15 cellular contexts compared by ENCODE assay signal in the genomic region with DNA sequence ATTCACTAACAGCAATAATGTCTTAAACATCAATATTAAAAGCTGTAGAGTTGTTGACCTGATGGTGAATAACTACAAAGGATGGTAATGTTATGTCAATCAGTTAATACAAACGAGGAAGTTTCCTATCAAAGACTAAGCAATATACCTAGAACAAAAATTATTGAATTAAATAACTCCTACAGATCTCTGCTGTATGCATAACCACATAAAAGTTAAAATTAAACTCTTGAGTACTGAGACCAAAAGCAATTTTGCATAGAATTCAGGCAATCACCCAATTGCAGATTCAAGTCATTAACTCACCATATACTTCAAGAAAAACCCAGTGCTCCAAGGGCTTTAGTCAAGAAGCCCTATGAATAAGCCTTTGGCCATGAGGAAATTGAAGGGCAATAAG.
A peak's percentile ranks its signal among the peaks of the same experiment; 100 is the strongest.
DNase-seq lines count a peak whose midpoint lies in the region; FAIRE-seq and TF ChIP-seq lines count a peak whose summit lies in the region.
"Had no signal": no experiment of that assay in that cellular context is flagged by ENCODE, and none has a peak within 500 bp of the region (broad histone marks: within the 10 kb centered on the region; RNA-seq: fewer than 3 reads in every experiment).

No MANE protein-coding gene starts in this region.

- no peak for FAIRE-seq in kidney (lab: Jason Lieb, UNC)

- peak overlapping the region; percentile 97 for H3K4me3 Mint-ChIP-seq in MCF 10A (ENCODE audit: unreplicated experiment)
- H3K4me3 Mint-ChIP-seq: CD4-positive, alpha-beta T cell; stimulated activated effector memory CD8-positive, alpha-beta T cell treated with anti-CD3 and anti-CD28 coated beads, Interleukin-12 subunit alpha, Interleukin-12 subunit beta, amount 100 ng/mL, for 72 hours had no signal

- DNase-seq in M059J (ENCODE audit: low read depth) = peak; percentile 34
- no peak for DNase-seq in MCF 10A (ENCODE audit: unreplicated experiment)
- no peak for DNase-seq in kidney
- no peak for DNase-seq in cerebellum (ENCODE audit: low spot score)
- DNase-seq in cerebellar nuclear complex (lab: John Stamatoyannopoulos, UW) = no peak
- DNase-seq in SK-N-SH = no peak
- DNase-seq: activated CD4-positive, CD25-positive, alpha-beta regulatory T cell; activated T-cell treated with anti-CD3 and anti-CD28 coated beads, Interleukin-2, amount 50 U/mL, for 48 hours; CD4-positive, alpha-beta T cell; KG1; NCI-H187; occipital lobe; stimulated activated CD4-positive, alpha-beta T cell treated with anti-CD3 and anti-CD28 coated beads, Interleukin-2, amount 100 ng/mL, for 24 hours had no signal

- BruUV-seq in MCF 10A (replicated peaks; lab: Mats Ljungman, UMichigan) = no TSS peak

- no peak overlapping the region for H3K4me2 ChIP-seq in SK-N-SH

- H3K27me3 ChIP-seq in subcutaneous abdominal adipose tissue (ENCODE audit: control insufficient read depth in 5 of 5, insufficient read depth in 4 of 5, low read length in 5 of 5) (peaks cover 21 to 49% (median 40%) of the 10 kb centered on the region in 5 donors), SK-N-SH (ENCODE audit: insufficient read depth) (peaks cover 33% of the 10 kb centered on the region; the same call in 1 of the 2 replicates)

- no peaks in the 10 kb centered on the region for H3K79me2 ChIP-seq in SK-N-SH (ENCODE audit: insufficient read depth)

- POLR2A ChIA-PET in MCF 10A (lab: Yijun Ruan, JAX) (interaction anchor here (0.7 kb wide), 1 partner anchor 58 kb away, joined by 3 read pairs; no protein-coding TSS in a partner anchor), SK-N-SH (lab: Yijun Ruan, JAX) (no interaction called here)

- no peaks in the 10 kb centered on the region for H3K9me2 ChIP-seq in SK-N-SH

- peaks cover 0 to 5% of the 10 kb centered on the region in 2 donors for H3K4me1 ChIP-seq in kidney (ENCODE audit: control insufficient read depth in 1 of 2, insufficient read depth in 1 of 2, low read depth in 1 of 2, low read length in 2 of 2)
- peaks cover 0 to 24% (median 19%) of the 10 kb centered on the region in 5 donors for H3K4me1 ChIP-seq in subcutaneous abdominal adipose tissue (ENCODE audit: control insufficient read depth in 5 of 5, insufficient read depth in 5 of 5, low read length in 5 of 5)
- H3K4me1 ChIP-seq in SK-N-SH (ENCODE audit: control insufficient read depth in 1 of 2, insufficient read depth in 2 of 2, low read depth in 1 of 2, low read length in 1 of 2) = peaks cover 3 to 19% of the 10 kb centered on the region in 2 experiments; a peak in 1 of 4 replicates

- 33% methylated on average over 1 of the region's 1 CpG for WGBS in SK-N-SH (ENCODE audit: low lambda C conversion rate)

- H3K36me3 Mint-ChIP-seq in MCF 10A (ENCODE audit: insufficient read depth, unreplicated experiment) = peaks cover 1% of the 10 kb centered on the region
- H3K36me3 Mint-ChIP-seq: stimulated activated effector memory CD8-positive, alpha-beta T cell treated with anti-CD3 and anti-CD28 coated beads, Interleukin-12 subunit alpha, Interleukin-12 subunit beta, amount 100 ng/mL, for 72 hours had no signal

- TF ChIP-seq RAD21 in SK-N-SH (IDR thresholded peaks at IDR 0.05; ENCODE audit: low read length) = no peak

- peak overlapping the region; percentile 77 to 85 for H3K4me3 ChIP-seq in kidney (ENCODE audit: low read length in 2 of 2)
- peak overlapping the region in 3 of 5 donors; percentile 62 to 70 (median 69) for H3K4me3 ChIP-seq in subcutaneous abdominal adipose tissue (ENCODE audit: low read depth in 1 of 5, low read length in 5 of 5)
- H3K4me3 ChIP-seq in SK-N-SH (ENCODE audit: low read depth in 2 of 2, low read length in 1 of 2) = no peak overlapping the region

- H3K27ac ChIP-seq in kidney (ENCODE audit: low read depth in 2 of 2, low read length in 2 of 2) = peak overlapping the region; percentile 84 to 96
- H3K27ac ChIP-seq in subcutaneous abdominal adipose tissue (ENCODE audit: low read depth, low read length) = peak overlapping the region; percentile 78
- H3K27ac ChIP-seq in SK-N-SH (ENCODE audit: low read depth in 2 of 2, low read length in 1 of 2) = no peak overlapping the region

- CTCF ChIA-PET in MCF 10A (lab: Yijun Ruan, JAX) (interaction anchor here (0.6 to 1.2 kb wide), 3 partner anchors 106 to 613 kb away, joined by 3 to 6 read pairs (median 5); no protein-coding TSS in a partner anchor), SK-N-SH (lab: Yijun Ruan, JAX) (interaction anchor here (0.7 to 5.4 kb wide), 5 partner anchors 13 to 523 kb away, joined by 3 to 59 read pairs (median 6); no protein-coding TSS in a partner anchor)

- TF ChIP-seq CTCF in MCF 10A (IDR thresholded peaks at IDR 0.05; ENCODE audit: unreplicated experiment) (no peak), kidney (IDR thresholded peaks at IDR 0.05; ENCODE audit: borderline replicate concordance, extremely low read depth, insufficient read depth) (no peak), SK-N-SH (IDR thresholded peaks at IDR 0.05) (no peak)

- no peaks in the 10 kb centered on the region for H3F3A ChIP-seq in SK-N-SH (replicated peaks; ENCODE audit: insufficient read depth)

- H3K9me3 Mint-ChIP-seq in MCF 10A (ENCODE audit: unreplicated experiment) = no peaks in the 10 kb centered on the region
- H3K9me3 Mint-ChIP-seq: CD4-positive, alpha-beta T cell; stimulated activated effector memory CD8-positive, alpha-beta T cell treated with anti-CD3 and anti-CD28 coated beads, Interleukin-12 subunit alpha, Interleukin-12 subunit beta, amount 100 ng/mL, for 72 hours had no signal

- TF ChIP-seq EP300 in SK-N-SH (IDR thresholded peaks at IDR 0.05; ENCODE audit: borderline replicate concordance in 1 of 2, low read depth in 1 of 2, low read length in 1 of 2) = no peak

- H3K27ac Mint-ChIP-seq in MCF 10A (ENCODE audit: low read depth, unreplicated experiment) = peak overlapping the region; percentile 88
- H3K27ac Mint-ChIP-seq: CD4-positive, alpha-beta T cell; stimulated activated effector memory CD8-positive, alpha-beta T cell treated with anti-CD3 and anti-CD28 coated beads, Interleukin-12 subunit alpha, Interleukin-12 subunit beta, amount 100 ng/mL, for 72 hours had no signal

- H3K9me3 ChIP-seq in kidney (ENCODE audit: control insufficient read depth in 1 of 2, low read length in 2 of 2) (no peaks in the 10 kb centered on the region), subcutaneous abdominal adipose tissue (ENCODE audit: control insufficient read depth in 5 of 5, low read length in 5 of 5) (peaks cover 0 to 6% (median 0%) of the 10 kb centered on the region in 5 donors), SK-N-SH (no peaks in the 10 kb centered on the region)

- H3K36me3 ChIP-seq in kidney (ENCODE audit: control insufficient read depth in 1 of 2, insufficient read depth in 2 of 2, low read length in 2 of 2) (no peaks in the 10 kb centered on the region), subcutaneous abdominal adipose tissue (ENCODE audit: control insufficient read depth in 5 of 5, insufficient read depth in 5 of 5, low read length in 5 of 5) (no peaks in the 10 kb centered on the region), SK-N-SH (replicated peaks in 1 of 2; ENCODE audit: control insufficient read depth in 1 of 2, insufficient read depth in 2 of 2, low read length in 1 of 2) (no peaks in the 10 kb centered on the region)

- intact Hi-C loops in MCF 10A (cut with micrococcal nuclease) = loop anchor here (5.0 to 10.0 kb wide), 5 partner anchors 192 to 628 kb away; a partner anchor contains a TSS
- intact Hi-C loops in kidney (cut with DNase I) = no loop called here

- H3K9ac ChIP-seq in kidney (ENCODE audit: low read length in 2 of 2) = peak overlapping the region; percentile 26 to 96
- peak overlapping the region in 1 of 5 donors; percentile 40 for H3K9ac ChIP-seq in subcutaneous abdominal adipose tissue (ENCODE audit: low read length in 5 of 5)
- H3K9ac ChIP-seq in SK-N-SH = no peak overlapping the region

- no peaks in the 10 kb centered on the region for H4K20me1 ChIP-seq in SK-N-SH (ENCODE audit: insufficient read depth)

- peaks cover 14% of the 10 kb centered on the region for H3K4me1 Mint-ChIP-seq in MCF 10A (ENCODE audit: insufficient read depth, unreplicated experiment)

- no peak overlapping the region for H2AFZ ChIP-seq in SK-N-SH (ENCODE audit: low read depth)

- H3K27me3 Mint-ChIP-seq in MCF 10A (ENCODE audit: insufficient read depth, unreplicated experiment) = no peaks in the 10 kb centered on the region

TF ChIP-seq in SK-N-SH, 30 proteins besides CTCF, POLR2A, EP300 and RAD21:
- TF ChIP-seq FOSL2 (IDR thresholded peaks at IDR 0.05; ENCODE audit: borderline replicate concordance, low read depth) (no peak), EZH2phosphoT487 (IDR thresholded peaks at IDR 0.05; ENCODE audit: borderline replicate concordance, low read depth) (no peak), GABPA (IDR thresholded peaks at IDR 0.05; ENCODE audit: low read depth) (no peak), GATA2 (CRISPR knock-in tag; IDR thresholded peaks at IDR 0.05) (no peak), MEF2A (IDR thresholded peaks at IDR 0.05; ENCODE audit: borderline replicate concordance, low read depth) (no peak)
- TF ChIP-seq, protein P1, sequence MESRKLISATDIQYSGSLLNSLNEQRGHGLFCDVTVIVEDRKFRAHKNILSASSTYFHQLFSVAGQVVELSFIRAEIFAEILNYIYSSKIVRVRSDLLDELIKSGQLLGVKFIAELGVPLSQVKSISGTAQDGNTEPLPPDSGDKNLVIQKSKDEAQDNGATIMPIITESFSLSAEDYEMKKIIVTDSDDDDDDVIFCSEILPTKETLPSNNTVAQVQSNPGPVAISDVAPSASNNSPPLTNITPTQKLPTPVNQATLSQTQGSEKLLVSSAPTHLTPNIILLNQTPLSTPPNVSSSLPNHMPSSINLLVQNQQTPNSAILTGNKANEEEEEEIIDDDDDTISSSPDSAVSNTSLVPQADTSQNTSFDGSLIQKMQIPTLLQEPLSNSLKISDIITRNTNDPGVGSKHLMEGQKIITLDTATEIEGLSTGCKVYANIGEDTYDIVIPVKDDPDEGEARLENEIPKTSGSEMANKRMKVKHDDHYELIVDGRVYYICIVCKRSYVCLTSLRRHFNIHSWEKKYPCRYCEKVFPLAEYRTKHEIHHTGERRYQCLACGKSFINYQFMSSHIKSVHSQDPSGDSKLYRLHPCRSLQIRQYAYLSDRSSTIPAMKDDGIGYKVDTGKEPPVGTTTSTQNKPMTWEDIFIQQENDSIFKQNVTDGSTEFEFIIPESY (IDR thresholded peaks at IDR 0.05; ENCODE audit: borderline replicate concordance, low read depth) = no peak
TF ChIP-seq in SK-N-SH: peak in this region for 0.

Comparison
In these comparisons a context has a peak if more than half of its experiments do, and no peak if none do; other contexts are left out.
1. H3K27ac ChIP-seq: peak in kidney (2 of 2) and subcutaneous abdominal adipose tissue (single experiment); none in SK-N-SH (0 of 2).
2. H3K4me3 ChIP-seq: peak in kidney (2 of 2) and subcutaneous abdominal adipose tissue (3 of 5); none in SK-N-SH (0 of 2).